Comparison of ENCODE assay signal across 29 cellular contexts in the genomic region with DNA sequence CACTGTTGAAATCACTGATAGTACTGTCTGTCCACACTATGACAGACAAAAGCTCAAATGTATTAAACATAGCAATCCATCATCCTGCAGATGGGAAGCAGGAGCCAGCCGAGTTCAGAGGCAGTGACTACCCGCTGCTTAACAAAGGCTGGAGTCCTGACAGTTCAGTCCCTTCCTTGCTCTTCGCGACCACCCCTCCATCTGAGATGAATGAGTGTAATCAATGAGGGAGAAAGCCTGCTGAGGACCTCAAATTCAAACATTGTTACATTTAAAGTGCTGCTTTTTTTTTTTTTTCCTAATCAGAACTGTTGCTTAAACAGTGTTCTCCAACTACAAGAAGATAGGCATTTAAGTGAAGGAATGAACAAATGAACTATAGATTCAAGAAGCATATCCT. TPM values are rescaled to one million over a fixed set of nuclear protein-coding genes. Genes with fewer than 3 reads are reported as not detected.
"Had no signal": no experiment of that assay in that cellular context is flagged by ENCODE, and none has a peak within 500 bp of the region (broad histone marks: within the 10 kb centered on the region; RNA-seq: fewer than 3 reads in every experiment).

No MANE protein-coding gene starts in this region.

- H3K27ac ChIP-seq: adrenal gland, body of pancreas, esophagus muscularis mucosa, foreskin keratinocyte, heart right ventricle, pancreas, prostate gland, sigmoid colon, thoracic aorta, upper lobe of left lung, vagina had no signal

- H3K36me3 ChIP-seq: adrenal gland, esophagus muscularis mucosa, heart right ventricle, pancreas, prostate gland, sigmoid colon, thoracic aorta, upper lobe of left lung, vagina had no signal

- H3K27ac Mint-ChIP-seq: activated CD4-positive, alpha-beta T cell treated with anti-CD3 and anti-CD28 coated beads for 36 hours; activated CD8-positive, alpha-beta memory T cell treated with anti-CD3 and anti-CD28 coated beads, Interleukin-2, amount 10 ng/mL, durations not matched to agents 7 days and 5 days; activated CD8-positive, alpha-beta T cell treated with anti-CD3 and anti-CD28 coated beads, Interleukin-2, amount 10 ng/mL, durations not matched to agents 7 days and 5 days; activated naive CD4-positive, alpha-beta T cell treated with anti-CD3 and anti-CD28 coated beads for 36 hours; activated naive CD8-positive, alpha-beta T cell treated with anti-CD3 and anti-CD28 coated beads for 36 hours; memory B cell; natural killer cell; stimulated activated effector memory CD8-positive, alpha-beta T cell treated with anti-CD3 and anti-CD28 coated beads, Interleukin-12 subunit alpha, Interleukin-12 subunit beta, amount 100 ng/mL, for 72 hours; stimulated activated naive CD8-positive, alpha-beta T cell treated with anti-CD3 and anti-CD28 coated beads, Interleukin-15, Interleukin-2, amounts not matched to agents 100 ng/mL and 50 ng/mL, for 24 hours; T-helper 17 cell had no signal

- H3K9me3 ChIP-seq: adrenal gland, body of pancreas, esophagus muscularis mucosa, heart right ventricle, pancreas, prostate gland, sigmoid colon, thoracic aorta, upper lobe of left lung, vagina had no signal

- ATAC-seq: activated CD4-positive, alpha-beta T cell treated with anti-CD3 and anti-CD28 coated beads for 36 hours; activated CD8-positive, alpha-beta memory T cell treated with anti-CD3 and anti-CD28 coated beads, Interleukin-2, amount 10 ng/mL, durations not matched to agents 7 days and 5 days; activated CD8-positive, alpha-beta T cell treated with anti-CD3 and anti-CD28 coated beads, Interleukin-2, amount 10 ng/mL, durations not matched to agents 7 days and 5 days; body of pancreas; foreskin keratinocyte; heart right ventricle; natural killer cell; pancreas; stimulated activated effector memory CD8-positive, alpha-beta T cell treated with anti-CD3 and anti-CD28 coated beads, Interleukin-12 subunit alpha, Interleukin-12 subunit beta, amount 100 ng/mL, for 72 hours; T-helper 17 cell had no signal

- DNase-seq: activated CD4-positive, alpha-beta T cell treated with anti-CD3 and anti-CD28 coated beads for 36 hours; activated CD4-positive, CD25-positive, alpha-beta regulatory T cell; activated CD8-positive, alpha-beta memory T cell treated with anti-CD3 and anti-CD28 coated beads, Interleukin-2, amount 10 ng/mL, durations not matched to agents 7 days and 5 days; activated CD8-positive, alpha-beta T cell treated with anti-CD3 and anti-CD28 coated beads, Interleukin-2, amount 10 ng/mL, durations not matched to agents 7 days and 5 days; activated effector memory CD4-positive, alpha-beta T cell treated with anti-CD3 and anti-CD28 coated beads, Interleukin-2, amount 50 U/mL, for 16 hours; activated naive CD4-positive, alpha-beta T cell treated with anti-CD3 and anti-CD28 coated beads for 36 hours; activated naive CD8-positive, alpha-beta T cell treated with anti-CD3 and anti-CD28 coated beads for 36 hours; activated T-cell treated with anti-CD3 and anti-CD28 coated beads for 4 hours; adrenal gland; aorta; body of pancreas; caudate nucleus; foreskin keratinocyte; heart right ventricle; natural killer cell; nucleus accumbens; pancreas; sigmoid colon; small intestine; stimulated activated CD4-positive, alpha-beta T cell treated with anti-CD3 and anti-CD28 coated beads, Interleukin-4, amount 100 ng/mL, for 24 hours; T-helper 17 cell; upper lobe of left lung had no signal

- H3K27me3 Mint-ChIP-seq: activated CD4-positive, alpha-beta T cell treated with anti-CD3 and anti-CD28 coated beads for 36 hours; activated CD8-positive, alpha-beta memory T cell treated with anti-CD3 and anti-CD28 coated beads, Interleukin-2, amount 10 ng/mL, durations not matched to agents 7 days and 5 days; memory B cell; stimulated activated naive CD8-positive, alpha-beta T cell treated with anti-CD3 and anti-CD28 coated beads, Interleukin-15, Interleukin-2, amounts not matched to agents 100 ng/mL and 50 ng/mL, for 24 hours; T-helper 17 cell had no signal

- H3K4me1 Mint-ChIP-seq: activated CD4-positive, alpha-beta T cell treated with anti-CD3 and anti-CD28 coated beads for 36 hours; activated CD8-positive, alpha-beta memory T cell treated with anti-CD3 and anti-CD28 coated beads, Interleukin-2, amount 10 ng/mL, durations not matched to agents 7 days and 5 days; activated naive CD8-positive, alpha-beta T cell treated with anti-CD3 and anti-CD28 coated beads for 36 hours; memory B cell; natural killer cell; stimulated activated effector memory CD8-positive, alpha-beta T cell treated with anti-CD3 and anti-CD28 coated beads, Interleukin-12 subunit alpha, Interleukin-12 subunit beta, amount 100 ng/mL, for 72 hours; T-helper 17 cell had no signal

- H3K4me3 Mint-ChIP-seq: activated CD4-positive, alpha-beta T cell treated with anti-CD3 and anti-CD28 coated beads for 36 hours; activated CD8-positive, alpha-beta memory T cell treated with anti-CD3 and anti-CD28 coated beads, Interleukin-2, amount 10 ng/mL, durations not matched to agents 7 days and 5 days; activated CD8-positive, alpha-beta T cell treated with anti-CD3 and anti-CD28 coated beads, Interleukin-2, amount 10 ng/mL, durations not matched to agents 7 days and 5 days; activated naive CD4-positive, alpha-beta T cell treated with anti-CD3 and anti-CD28 coated beads for 36 hours; activated naive CD8-positive, alpha-beta T cell treated with anti-CD3 and anti-CD28 coated beads for 36 hours; memory B cell; natural killer cell; stimulated activated effector memory CD8-positive, alpha-beta T cell treated with anti-CD3 and anti-CD28 coated beads, Interleukin-12 subunit alpha, Interleukin-12 subunit beta, amount 100 ng/mL, for 72 hours; stimulated activated naive CD8-positive, alpha-beta T cell treated with anti-CD3 and anti-CD28 coated beads, Interleukin-15, Interleukin-2, amounts not matched to agents 100 ng/mL and 50 ng/mL, for 24 hours; T-helper 17 cell had no signal

- H3K36me3 Mint-ChIP-seq: activated CD8-positive, alpha-beta memory T cell treated with anti-CD3 and anti-CD28 coated beads, Interleukin-2, amount 10 ng/mL, durations not matched to agents 7 days and 5 days; activated naive CD8-positive, alpha-beta T cell treated with anti-CD3 and anti-CD28 coated beads for 36 hours; memory B cell; natural killer cell; stimulated activated effector memory CD8-positive, alpha-beta T cell treated with anti-CD3 and anti-CD28 coated beads, Interleukin-12 subunit alpha, Interleukin-12 subunit beta, amount 100 ng/mL, for 72 hours had no signal

- H3K4me3 ChIP-seq: adrenal gland, body of pancreas, esophagus muscularis mucosa, heart right ventricle, pancreas, prostate gland, sigmoid colon, thoracic aorta, upper lobe of left lung, vagina had no signal

- H3K27me3 ChIP-seq: adrenal gland, body of pancreas, esophagus muscularis mucosa, foreskin keratinocyte, heart right ventricle, pancreas, sigmoid colon, upper lobe of left lung, vagina had no signal

- H3K9me3 Mint-ChIP-seq: activated naive CD4-positive, alpha-beta T cell treated with anti-CD3 and anti-CD28 coated beads for 36 hours; activated naive CD8-positive, alpha-beta T cell treated with anti-CD3 and anti-CD28 coated beads for 36 hours; stimulated activated naive CD8-positive, alpha-beta T cell treated with anti-CD3 and anti-CD28 coated beads, Interleukin-15, Interleukin-2, amounts not matched to agents 100 ng/mL and 50 ng/mL, for 24 hours had no signal

- H3K4me1 ChIP-seq: body of pancreas, esophagus muscularis mucosa, foreskin keratinocyte, pancreas, prostate gland, sigmoid colon, upper lobe of left lung, vagina had no signal

RNA-seq across cellular contexts. Expression of gene DACH1, which starts 14.9 kb away (rescaled TPM):
- total RNA-seq: activated CD8-positive, alpha-beta memory T cell treated with anti-CD3 and anti-CD28 coated beads, Interleukin-2, amount 10 ng/mL, durations not matched to agents 7 days and 5 days; activated CD8-positive, alpha-beta T cell treated with anti-CD3 and anti-CD28 coated beads, Interleukin-2, amount 10 ng/mL, durations not matched to agents 7 days and 5 days; activated naive CD4-positive, alpha-beta T cell treated with anti-CD3 and anti-CD28 coated beads for 36 hours; activated naive CD8-positive, alpha-beta T cell treated with anti-CD3 and anti-CD28 coated beads for 36 hours; foreskin keratinocyte had no signal
- polyA plus RNA-seq: foreskin keratinocyte had no signal
